1 cellular context compared by ENCODE assay signal in the genomic region with DNA sequence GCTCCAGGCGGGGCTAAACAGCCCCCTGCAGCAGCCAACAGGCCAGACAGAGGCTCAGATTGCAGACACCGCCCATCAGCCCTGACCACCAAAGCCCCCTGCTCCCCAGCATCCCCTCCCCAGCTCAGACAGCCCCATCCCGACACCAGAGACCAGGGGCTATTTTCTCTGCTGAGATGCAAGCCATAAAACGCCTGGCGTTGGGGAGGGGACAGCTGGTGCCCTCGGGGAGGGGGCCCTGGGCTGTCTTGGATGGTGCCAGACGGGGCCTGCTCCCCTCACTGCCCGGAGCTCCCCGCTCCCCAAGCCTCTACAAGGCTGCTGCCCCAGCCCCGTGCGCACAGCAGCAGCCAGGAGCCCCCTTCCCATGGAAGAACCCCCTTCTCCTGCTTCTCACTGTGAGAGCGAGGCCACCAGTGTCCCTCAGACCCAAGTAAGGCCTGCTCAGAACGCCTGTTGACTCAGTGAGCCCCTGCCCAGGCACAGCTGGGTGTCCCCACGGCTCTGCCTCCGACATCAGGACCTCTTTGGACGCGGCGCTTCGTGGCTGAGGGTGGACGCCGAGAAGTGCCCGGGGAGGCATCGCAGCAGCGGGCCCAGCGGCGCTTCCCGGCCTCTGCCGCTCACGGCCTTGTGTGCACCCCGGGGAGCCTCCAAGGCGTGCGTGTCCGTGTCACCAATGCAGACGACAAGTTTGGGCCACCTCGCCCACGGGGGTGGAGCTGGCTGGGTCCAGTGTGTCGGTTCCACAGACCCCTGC.
TF ChIP-seq lines count a peak whose summit lies in the region.

No MANE protein-coding gene starts in this region.

TF ChIP-seq in SK-N-SH, 30 proteins besides CTCF, POLR2A, EP300 and RAD21 (continued from another document):
- TF ChIP-seq, protein P1, sequence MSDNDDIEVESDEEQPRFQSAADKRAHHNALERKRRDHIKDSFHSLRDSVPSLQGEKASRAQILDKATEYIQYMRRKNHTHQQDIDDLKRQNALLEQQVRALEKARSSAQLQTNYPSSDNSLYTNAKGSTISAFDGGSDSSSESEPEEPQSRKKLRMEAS (IDR thresholded peaks at IDR 0.05; ENCODE audit: low read depth) = no peak
- TF ChIP-seq NFIC (IDR thresholded peaks at IDR 0.05; ENCODE audit: borderline replicate concordance) (no peak), RFX5 (IDR thresholded peaks at IDR 0.05; ENCODE audit: low read length) (no peak), JUND (IDR thresholded peaks at IDR 0.05) (no peak), POLR2AphosphoS5 (IDR thresholded peaks at IDR 0.05; ENCODE audit: low read depth, low read length) (no peak), ELF1 (IDR thresholded peaks at IDR 0.05) (no peak), FOXJ3 (CRISPR knock-in tag; IDR thresholded peaks at IDR 0.05) (no peak), RXRA (IDR thresholded peaks at IDR 0.05; ENCODE audit: borderline replicate concordance, low read depth) (no peak), CHD2 (IDR thresholded peaks at IDR 0.05; ENCODE audit: low read length, partially characterized antibody) (no peak), GABPA (IDR thresholded peaks at IDR 0.05; ENCODE audit: low read depth) (no peak), USF1 (IDR thresholded peaks at IDR 0.05; ENCODE audit: borderline replicate concordance, low read depth) (no peak)
- TF ChIP-seq, protein P2, sequence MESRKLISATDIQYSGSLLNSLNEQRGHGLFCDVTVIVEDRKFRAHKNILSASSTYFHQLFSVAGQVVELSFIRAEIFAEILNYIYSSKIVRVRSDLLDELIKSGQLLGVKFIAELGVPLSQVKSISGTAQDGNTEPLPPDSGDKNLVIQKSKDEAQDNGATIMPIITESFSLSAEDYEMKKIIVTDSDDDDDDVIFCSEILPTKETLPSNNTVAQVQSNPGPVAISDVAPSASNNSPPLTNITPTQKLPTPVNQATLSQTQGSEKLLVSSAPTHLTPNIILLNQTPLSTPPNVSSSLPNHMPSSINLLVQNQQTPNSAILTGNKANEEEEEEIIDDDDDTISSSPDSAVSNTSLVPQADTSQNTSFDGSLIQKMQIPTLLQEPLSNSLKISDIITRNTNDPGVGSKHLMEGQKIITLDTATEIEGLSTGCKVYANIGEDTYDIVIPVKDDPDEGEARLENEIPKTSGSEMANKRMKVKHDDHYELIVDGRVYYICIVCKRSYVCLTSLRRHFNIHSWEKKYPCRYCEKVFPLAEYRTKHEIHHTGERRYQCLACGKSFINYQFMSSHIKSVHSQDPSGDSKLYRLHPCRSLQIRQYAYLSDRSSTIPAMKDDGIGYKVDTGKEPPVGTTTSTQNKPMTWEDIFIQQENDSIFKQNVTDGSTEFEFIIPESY (IDR thresholded peaks at IDR 0.05; ENCODE audit: borderline replicate concordance, low read depth) = no peak
